ENCODE assay signal across 8 cellular contexts in the genomic region with DNA sequence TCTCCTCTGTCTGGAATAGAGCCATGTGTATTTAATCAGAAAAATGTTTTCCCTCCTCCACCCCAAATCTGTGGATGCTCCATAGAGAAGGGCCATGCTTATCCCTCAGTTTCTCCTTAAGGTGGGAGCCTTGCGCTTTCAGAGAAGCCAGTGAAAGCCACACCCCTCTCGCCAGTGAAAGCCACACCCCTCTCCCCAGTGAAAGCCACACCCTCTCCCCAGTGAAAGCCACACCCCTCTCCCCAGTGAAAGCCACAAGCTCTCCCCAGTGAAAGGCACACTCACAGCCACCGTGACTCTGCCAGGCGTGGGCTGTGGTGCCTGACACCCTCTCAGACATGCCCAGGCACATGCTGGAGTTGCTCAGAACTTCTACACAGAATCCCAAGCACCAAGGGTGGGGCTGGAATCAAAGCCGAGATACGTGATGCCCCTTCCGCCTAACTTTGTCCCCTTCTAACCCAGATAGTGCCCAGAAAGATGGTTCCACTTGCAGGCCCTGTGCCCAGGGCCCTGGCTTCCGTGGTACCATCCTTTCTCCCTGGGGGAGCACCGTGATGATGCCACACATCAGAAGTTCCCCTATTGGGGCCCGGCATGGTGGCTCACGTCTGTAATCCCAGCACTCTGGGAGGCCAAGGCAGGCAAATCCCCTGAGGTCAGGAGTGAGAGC. TPM values are rescaled to one million over a fixed set of nuclear protein-coding genes. Genes with fewer than 3 reads are reported as not detected.
DNase-seq lines count a peak whose midpoint lies in the region; ATAC-seq and TF ChIP-seq lines count a peak whose summit lies in the region.

No MANE protein-coding gene starts in this region.

- peak overlapping the region; percentile 45 for H3K27ac ChIP-seq in CD4-positive, CD25-positive, alpha-beta regulatory T cell (ENCODE audit: insufficient read depth, low read length, poor library complexity, severe bottlenecking)
- peak overlapping the region in 1 of 2 donors; percentile 26 for H3K27ac ChIP-seq in coronary artery

- no peaks in the 10 kb centered on the region for H3K9me3 ChIP-seq in CD4-positive, CD25-positive, alpha-beta regulatory T cell (ENCODE audit: control insufficient read depth in 2 of 2, low read length in 2 of 2)

- H3K36me3 Mint-ChIP-seq in CD4-positive, CD25-positive, alpha-beta regulatory T cell, result peaks cover 11% of the 10 kb centered on the region

- no peaks in the 10 kb centered on the region for H3K27me3 ChIP-seq in CD4-positive, CD25-positive, alpha-beta regulatory T cell (ENCODE audit: control insufficient read depth, insufficient read depth, low read length)

- ATAC-seq in CD4-positive, CD25-positive, alpha-beta regulatory T cell (ENCODE audit: low read depth in 2 of 2), result peak; percentile 83 to 87
- ATAC-seq in GM21723 (IDR thresholded peaks at IDR 0.05; ENCODE audit: unreplicated experiment), result peak; percentile 44

- TF ChIP-seq CTCF in fibroblast of pulmonary artery (IDR thresholded peaks at IDR 0.05; ENCODE audit: low read length, missing control alignments) (no peak), coronary artery (IDR thresholded peaks at IDR 0.05) (no peak)

- H3K27ac Mint-ChIP-seq in CD4-positive, CD25-positive, alpha-beta regulatory T cell, result peak overlapping the region; percentile 89 to 94 (median 90)

- H3K4me1 ChIP-seq in CD4-positive, CD25-positive, alpha-beta regulatory T cell (ENCODE audit: control insufficient read depth, insufficient read depth, low read length, poor library complexity, severe bottlenecking), result peaks cover 51% of the 10 kb centered on the region

- peak overlapping the region; percentile 35 to 80 (median 60) for H3K4me3 Mint-ChIP-seq in CD4-positive, CD25-positive, alpha-beta regulatory T cell

- H3K36me3 ChIP-seq in CD4-positive, CD25-positive, alpha-beta regulatory T cell (ENCODE audit: control insufficient read depth, insufficient read depth, low read length), result no peaks in the 10 kb centered on the region

- H3K4me1 Mint-ChIP-seq in CD4-positive, CD25-positive, alpha-beta regulatory T cell, result peaks cover 5 to 60% (median 33%) of the 10 kb centered on the region in 4 donors

- peak overlapping the region; percentile 51 for H3K4me3 ChIP-seq in CD4-positive, CD25-positive, alpha-beta regulatory T cell (ENCODE audit: low read depth, low read length)
- no peak overlapping the region for H3K4me3 ChIP-seq in fibroblast of pulmonary artery (replicated peaks; ENCODE audit: low read depth, low read length)
- no peak overlapping the region for H3K4me3 ChIP-seq in coronary artery

- H3K9me3 Mint-ChIP-seq in CD4-positive, CD25-positive, alpha-beta regulatory T cell, result no peaks in the 10 kb centered on the region

- peak; percentile 74 to 89 (median 83) for DNase-seq in CD4-positive, CD25-positive, alpha-beta regulatory T cell
- DNase-seq in NOMO-1 treated with DMSO at 0.1 percent for 48 hours (lab: John Stamatoyannopoulos, UW; ENCODE audit: unreplicated experiment), result peak; percentile 12
- DNase-seq in activated T-cell treated with anti-CD3 and anti-CD28 coated beads for 1 hour (ENCODE audit: low read depth), result peak; percentile 64
- peak; percentile 30 for DNase-seq in fibroblast of pulmonary artery (ENCODE audit: low read depth)
- DNase-seq in stimulated activated CD4-positive, alpha-beta T cell treated with anti-CD3 and anti-CD28 coated beads, Interleukin-15, amount 100 ng/mL, for 48 hours (ENCODE audit: low read depth in 2 of 2), result peak; percentile 73 to 81
- no peak for DNase-seq in coronary artery (ENCODE audit: low spot score)
- no peak for DNase-seq in D341Med (ENCODE audit: low spot score)

- H3K27me3 Mint-ChIP-seq in CD4-positive, CD25-positive, alpha-beta regulatory T cell, result peaks cover 4% of the 10 kb centered on the region

RNA-seq across cellular contexts. Expression of a gene that starts 16.5 kb away (rescaled TPM):
- 44.4 TPM for total RNA-seq in CD4-positive, CD25-positive, alpha-beta regulatory T cell
- polyA plus RNA-seq in CD4-positive, CD25-positive, alpha-beta regulatory T cell, result 10 to 100 TPM; 29.2 to 37.6 (median 33.3) TPM

Comparison
In these comparisons a context has a peak if more than half of its experiments do, and no peak if none do; other contexts are left out.
1. DNase-seq: peak in CD4-positive, CD25-positive, alpha-beta regulatory T cell (3 of 3), NOMO-1 treated with DMSO at 0.1 percent for 48 hours (single experiment), activated T-cell treated with anti-CD3 and anti-CD28 coated beads for 1 hour (single experiment), fibroblast of pulmonary artery (single experiment) and stimulated activated CD4-positive, alpha-beta T cell treated with anti-CD3 and anti-CD28 coated beads, Interleukin-15, amount 100 ng/mL, for 48 hours (2 of 2); none in coronary artery (single experiment) and D341Med (single experiment).